8 cellular contexts compared by ENCODE assay signal in genomic region chr17:58112970-58113631, GRCh38. TPM values are rescaled to one million over a fixed set of nuclear protein-coding genes. Genes with fewer than 3 reads are reported as not detected.
A peak's percentile ranks its signal among the peaks of the same experiment; 100 is the strongest.
DNase-seq lines count a peak whose midpoint lies in the region; ATAC-seq, FAIRE-seq and TF ChIP-seq lines count a peak whose summit lies in the region.

No MANE protein-coding gene starts in this region.

- no peaks in the 10 kb centered on the region for H3K79me2 ChIP-seq in GM23338 (replicated peaks; ENCODE audit: insufficient read depth)

- no TSS peak for BruUV-seq in A673 (replicated peaks; lab: Mats Ljungman, UMichigan)

- CTCF ChIA-PET in A673 (lab: Charles Lee) (interaction anchor here (0.6 to 1.0 kb wide), 4 partner anchors 10 to 870 kb away, joined by 3 to 7 read pairs (median 4); no protein-coding TSS in a partner anchor), activated B cell treated with CpG ODN at 0.5 μM for 24 hours (lab: Charles Lee) (interaction anchor here (0.6 to 5.4 kb wide), 10 partner anchors 9 to 254 kb away, joined by 3 to 58 read pairs (median 4); partner anchors contain the start of gene SRSF1)

- DNase-seq in A673 (ENCODE audit: low spot score) (peak; percentile 83), GM23338 (ENCODE audit: low spot score) (peak; percentile 85), NCI-H345 (lab: John Stamatoyannopoulos, UW) (peak; percentile 68), activated B cell treated with CpG ODN at 0.5 μM for 24 hours (peak; percentile 68), bronchial epithelial cell (ENCODE audit: low read depth) (peak; percentile 57), kidney glomerular epithelial cell (lab: John Stamatoyannopoulos, UW) (peak; percentile 60)
- peak; percentile 78 for DNase-seq in stimulated activated CD4-positive, alpha-beta T cell treated with anti-CD3 and anti-CD28 coated beads, Interleukin-2, amount 100 ng/mL, for 4 hours (ENCODE audit: low read depth)

- intact Hi-C loops in A673 (cut with micrococcal nuclease; ENCODE audit: unreplicated experiment) (loop anchor here (1.0 to 10.0 kb wide), 5 partner anchors 106 to 981 kb away; partner anchors contain the start of gene SRSF1), activated B cell treated with CpG ODN at 0.5 μM for 24 hours (cut with micrococcal nuclease) (loop anchor here (1.0 to 2.0 kb wide), 7 partner anchors 29 to 982 kb away; no protein-coding TSS in a partner anchor)

- H3K27ac ChIP-seq in A673 (ENCODE audit: low read depth, low read length, poor library complexity, severe bottlenecking) (no peak overlapping the region), GM23338 (ENCODE audit: low read depth) (no peak overlapping the region)

- H3K4me3 Mint-ChIP-seq in GM23338 (no peak overlapping the region), activated B cell treated with CpG ODN at 0.5 μM for 24 hours (no peak overlapping the region)

- POLR2A ChIA-PET in A673 (lab: Charles Lee; ENCODE audit: low non-redundant PET) (no interaction called here), activated B cell treated with CpG ODN at 0.5 μM for 24 hours (lab: Charles Lee) (interaction anchor here (0.6 to 1.3 kb wide), 2 partner anchors 106 to 113 kb away, joined by 3 read pairs; partner anchors contain the start of gene SRSF1)

- H3K4me1 ChIP-seq in A673 (ENCODE audit: insufficient read depth, low read length, poor library complexity, severe bottlenecking) (no peaks in the 10 kb centered on the region), GM23338 (ENCODE audit: insufficient read depth) (no peaks in the 10 kb centered on the region)

- H3K4me1 Mint-ChIP-seq in GM23338 = no peaks in the 10 kb centered on the region
- H3K4me1 Mint-ChIP-seq in activated B cell treated with CpG ODN at 0.5 μM for 24 hours = no peaks in the 10 kb centered on the region

- no peaks in the 10 kb centered on the region for H3F3A ChIP-seq in GM23338 (replicated peaks; ENCODE audit: low read depth)

- H3K4me3 ChIP-seq in A673 (ENCODE audit: low read depth, low read length, poor library complexity, severe bottlenecking) = no peak overlapping the region
- H3K4me3 ChIP-seq in GM23338 = no peak overlapping the region
- no peak overlapping the region for H3K4me3 ChIP-seq in bronchial epithelial cell (ENCODE audit: low read depth, low read length)

- ATAC-seq in GM23338 (peak; percentile 91), activated B cell treated with CpG ODN at 0.5 μM for 24 hours (ENCODE audit: low read depth) (peak; percentile 95), HG03045 (IDR thresholded peaks at IDR 0.05; ENCODE audit: unreplicated experiment) (no peak)

- H4K20me1 ChIP-seq in GM23338 (replicated peaks; ENCODE audit: insufficient read depth) = no peaks in the 10 kb centered on the region

- H3K36me3 ChIP-seq in A673 (ENCODE audit: insufficient read depth, low read length, poor library complexity, severe bottlenecking) = no peaks in the 10 kb centered on the region
- no peaks in the 10 kb centered on the region for H3K36me3 ChIP-seq in GM23338 (ENCODE audit: insufficient read depth)
- no peaks in the 10 kb centered on the region for H3K36me3 ChIP-seq in bronchial epithelial cell (ENCODE audit: control insufficient read depth, insufficient read depth, low read length)

- no peak for FAIRE-seq in bronchial epithelial cell (lab: Jason Lieb, UNC)

- no peaks in the 10 kb centered on the region for H3K9me3 Mint-ChIP-seq in GM23338
- H3K9me3 Mint-ChIP-seq in activated B cell treated with CpG ODN at 0.5 μM for 24 hours = no peaks in the 10 kb centered on the region

- H3K27me3 Mint-ChIP-seq in GM23338 (ENCODE audit: insufficient read depth, low read depth, poor library complexity) (peaks cover 5% of the 10 kb centered on the region), activated B cell treated with CpG ODN at 0.5 μM for 24 hours (peaks cover 25% of the 10 kb centered on the region)

- TF ChIP-seq CTCF in A673 (conservative IDR thresholded peaks at IDR 0.05; ENCODE audit: low read depth, low read length) = peak; percentile 98
- TF ChIP-seq CTCF in GM23338 (conservative IDR thresholded peaks at IDR 0.05; ENCODE audit: low read depth in 2 of 2) = peak; percentile 95 to 99
- peak; percentile 53 for TF ChIP-seq CTCF in activated B cell treated with CpG ODN at 0.5 μM for 24 hours (IDR thresholded peaks at IDR 0.05)
- TF ChIP-seq CTCF in bronchial epithelial cell (IDR thresholded peaks at IDR 0.05; ENCODE audit: insufficient read depth, low read length, severe bottlenecking) = peak; percentile 93

- no peaks in the 10 kb centered on the region for H3K36me3 Mint-ChIP-seq in GM23338 (ENCODE audit: low read depth)
- H3K36me3 Mint-ChIP-seq in activated B cell treated with CpG ODN at 0.5 μM for 24 hours (ENCODE audit: low read depth) = no peaks in the 10 kb centered on the region

- H3K9me2 ChIP-seq in GM23338 (ENCODE audit: insufficient read depth) = no peaks in the 10 kb centered on the region

- no peaks in the 10 kb centered on the region for H3K27me3 ChIP-seq in A673 (replicated peaks; ENCODE audit: insufficient read depth, low read depth, low read length, poor library complexity)
- no peaks in the 10 kb centered on the region for H3K27me3 ChIP-seq in GM23338 (ENCODE audit: insufficient read depth)
- no peaks in the 10 kb centered on the region for H3K27me3 ChIP-seq in bronchial epithelial cell (ENCODE audit: control insufficient read depth, insufficient read depth, low read length)

- H3K9me3 ChIP-seq in A673 (ENCODE audit: low read depth, low read length, poor library complexity, severe bottlenecking) = no peaks in the 10 kb centered on the region

- no peak overlapping the region for H2AFZ ChIP-seq in GM23338

- no peak overlapping the region for H3K27ac Mint-ChIP-seq in GM23338
- H3K27ac Mint-ChIP-seq in activated B cell treated with CpG ODN at 0.5 μM for 24 hours = no peak overlapping the region

- no peak overlapping the region for H3K4me2 ChIP-seq in GM23338

TF ChIP-seq in GM23338, 12 proteins besides CTCF, POLR2A, EP300 and RAD21:
- no peak for TF ChIP-seq EZH2 (IDR thresholded peaks at IDR 0.05; ENCODE audit: low read depth, unreplicated experiment)
- TF ChIP-seq POLR2AphosphoS5 (IDR thresholded peaks at IDR 0.05; ENCODE audit: low read depth) = no peak
- TF ChIP-seq ZNF114 (CRISPR knock-in tag; IDR thresholded peaks at IDR 0.05) = no peak
- no peak for TF ChIP-seq CREB1 (CRISPR knock-in tag; IDR thresholded peaks at IDR 0.05; ENCODE audit: low read depth)
- TF ChIP-seq STAT1 (IDR thresholded peaks at IDR 0.05; ENCODE audit: unreplicated experiment) = no peak
- no peak for TF ChIP-seq EZH2phosphoT487 (IDR thresholded peaks at IDR 0.05; ENCODE audit: unreplicated experiment)
TF ChIP-seq in GM23338: peak in this region for 0.

RNA-seq across cellular contexts. Expression of gene DYNLL2, which starts 29.9 kb away (rescaled TPM):
- total RNA-seq in A673 (2021) (29.1 and 29.8 TPM in 2 replicates), activated B cell treated with CpG ODN at 0.5 μM for 24 hours (19.5 and 19.6 TPM in 2 replicates), bronchial epithelial cell (16.8 and 27.3 TPM in 2 replicates)
- 29.0 and 30.0 TPM in 2 replicates for total RNA-seq in GM23338 (2014; rRNA removed; shearing (Covaris generic))
- 5.1 and 5.5 TPM in 2 replicates for polyA plus RNA-seq in GM23338 (2016; fragmentation: Nextera tagmentation; extraction: Ambion mirVana)

RNA-seq across cellular contexts. Expression of gene OR4D1, which starts 35.1 kb away (rescaled TPM):
- not detected in 2 replicates for total RNA-seq in A673 (2021)
- 0.08 and 0.10 TPM in 2 replicates for total RNA-seq in GM23338 (2014; rRNA removed; shearing (Covaris generic))
- polyA plus RNA-seq in GM23338 (2016; fragmentation: Nextera tagmentation; extraction: Ambion mirVana) = 0.37 and 0.50 TPM in 2 replicates
- not detected in 2 replicates for total RNA-seq in activated B cell treated with CpG ODN at 0.5 μM for 24 hours
- not detected in 2 replicates for total RNA-seq in bronchial epithelial cell

RNA-seq across cellular contexts. Expression of gene OR4D2, which starts 53.7 kb away (rescaled TPM):
- total RNA-seq in A673 (2021) (not detected in 2 replicates), activated B cell treated with CpG ODN at 0.5 μM for 24 hours (not detected in 2 replicates), bronchial epithelial cell (not detected in 2 replicates)
- not detected in 2 replicates for total RNA-seq in GM23338 (2014; rRNA removed; shearing (Covaris generic))
- not detected in 2 replicates for polyA plus RNA-seq in GM23338 (2016; fragmentation: Nextera tagmentation; extraction: Ambion mirVana)
